In genomic region chr20:20736303-20736702, GRCh38 we compare ENCODE assay signal across 16 cellular contexts.
"Had no signal": no experiment of that assay in that cellular context is flagged by ENCODE, and none has a peak within 500 bp of the region (broad histone marks: within the 10 kb centered on the region; RNA-seq: fewer than 3 reads in every experiment).

No MANE protein-coding gene starts in this region.

- H3K4me3 ChIP-seq: esophagus squamous epithelium, heart right ventricle, skin epidermis, tibial nerve had no signal

- H3K27me3 ChIP-seq: heart right ventricle, tibial nerve had no signal

- H3K36me3 ChIP-seq: esophagus squamous epithelium, heart right ventricle, tibial nerve had no signal

- H3K9me3 ChIP-seq: esophagus squamous epithelium, heart right ventricle, tibial nerve had no signal

- ATAC-seq: activated CD4-positive, CD25-positive, alpha-beta regulatory T cell treated with anti-CD3 and anti-CD28 coated beads, Interleukin-2, amount 50 U/mL, for 24 hours; activated T-cell treated with anti-CD3 and anti-CD28 coated beads, Interleukin-2, amount 50 U/mL, for 4 hours; effector memory CD8-positive, alpha-beta T cell; heart right ventricle; stimulated activated naive CD8-positive, alpha-beta T cell treated with anti-CD3 and anti-CD28 coated beads, Interleukin-15, Interleukin-2, amounts not matched to agents 100 U/mL and 50 U/mL, for 24 hours had no signal

- FAIRE-seq: urothelium cell line had no signal

- H3K27ac ChIP-seq: esophagus squamous epithelium, heart right ventricle, skin epidermis, tibial nerve had no signal

- DNase-seq: activated CD4-positive, alpha-beta T cell treated with anti-CD3 and anti-CD28 coated beads, Interleukin-2, amount 10 ng/mL, durations not matched to agents 7 days and 5 days; activated CD8-positive, alpha-beta memory T cell treated with anti-CD3 and anti-CD28 coated beads, Interleukin-2, amount 50 U/mL, for 4 hours; activated naive CD4-positive, alpha-beta T cell treated with anti-CD3 and anti-CD28 coated beads for 36 hours; activated T-cell treated with anti-CD3 and anti-CD28 coated beads, Interleukin-2, amount 50 U/mL, for 4 hours; anterior cingulate cortex; caudate nucleus; effector memory CD8-positive, alpha-beta T cell; esophagus squamous epithelium; heart right ventricle; left ventricle myocardium superior; stimulated activated naive CD8-positive, alpha-beta T cell treated with anti-CD3 and anti-CD28 coated beads, Interleukin-15, Interleukin-2, amounts not matched to agents 100 U/mL and 50 U/mL, for 24 hours; substantia nigra had no signal
